ENCODE assay signal across 19 cellular contexts in genomic region chr11:72349616-72350218, GRCh38.
A peak's percentile ranks its signal among the peaks of the same experiment; 100 is the strongest.
DNase-seq lines count a peak whose midpoint lies in the region; ATAC-seq lines count a peak whose summit lies in the region.
"Had no signal": no experiment of that assay in that cellular context is flagged by ENCODE, and none has a peak within 500 bp of the region (broad histone marks: within the 10 kb centered on the region; RNA-seq: fewer than 3 reads in every experiment).

No MANE protein-coding gene starts in this region.

- no peaks in the 10 kb centered on the region for H3K4me1 Mint-ChIP-seq in activated CD4-positive, alpha-beta T cell treated with anti-CD3 and anti-CD28 coated beads, Interleukin-2, amount 10 ng/mL, durations not matched to agents 24 days and 14 days

- H3K27me3 Mint-ChIP-seq in activated CD4-positive, alpha-beta T cell treated with anti-CD3 and anti-CD28 coated beads, Interleukin-2, amount 10 ng/mL, durations not matched to agents 24 days and 14 days: no peaks in the 10 kb centered on the region

- no peak overlapping the region for H3K4me3 Mint-ChIP-seq in activated CD4-positive, alpha-beta T cell treated with anti-CD3 and anti-CD28 coated beads, Interleukin-2, amount 10 ng/mL, durations not matched to agents 24 days and 14 days
- H3K4me3 Mint-ChIP-seq: nephron progenitor cell had no signal

- no peaks in the 10 kb centered on the region for H3K9me3 Mint-ChIP-seq in activated CD4-positive, alpha-beta T cell treated with anti-CD3 and anti-CD28 coated beads, Interleukin-2, amount 10 ng/mL, durations not matched to agents 24 days and 14 days
- H3K9me3 Mint-ChIP-seq: nephron progenitor cell had no signal

- ATAC-seq in HG02870 (IDR thresholded peaks at IDR 0.05; ENCODE audit: unreplicated experiment): no peak

- intact Hi-C loops in activated CD4-positive, alpha-beta T cell treated with anti-CD3 and anti-CD28 coated beads, Interleukin-2, amount 10 ng/mL, durations not matched to agents 24 days and 14 days (cut with micrococcal nuclease): no loop called here

- no peaks in the 10 kb centered on the region for H3K36me3 Mint-ChIP-seq in activated CD4-positive, alpha-beta T cell treated with anti-CD3 and anti-CD28 coated beads, Interleukin-2, amount 10 ng/mL, durations not matched to agents 24 days and 14 days (ENCODE audit: low read depth)

- no peak overlapping the region for H3K27ac Mint-ChIP-seq in activated CD4-positive, alpha-beta T cell treated with anti-CD3 and anti-CD28 coated beads, Interleukin-2, amount 10 ng/mL, durations not matched to agents 24 days and 14 days
- H3K27ac Mint-ChIP-seq: nephron progenitor cell had no signal

- DNase-seq in AG20443 (ENCODE audit: low spot score) (peak; percentile 47), NOMO-1 treated with DMSO at 0.1 percent for 48 hours (lab: John Stamatoyannopoulos, UW; ENCODE audit: unreplicated experiment) (peak; percentile 38), cerebellum (ENCODE audit: low spot score) (peak; percentile 39), mucosa of gallbladder (ENCODE audit: low spot score) (peak; percentile 10), NCI-H1105 treated with DMSO at 0.1 percent for 48 hours (lab: John Stamatoyannopoulos, UW) (no peak)
- DNase-seq in stimulated activated CD4-positive, alpha-beta T cell treated with anti-CD3 and anti-CD28 coated beads, Interleukin-2, amount 100 ng/mL, for 24 hours: no peak
- no peak for DNase-seq in activated CD4-positive, alpha-beta T cell treated with anti-CD3 and anti-CD28 coated beads, Interleukin-2, amount 10 ng/mL, durations not matched to agents 24 days and 14 days
- DNase-seq: activated CD4-positive, alpha-beta T cell treated with anti-CD3 and anti-CD28 coated beads for 48 hours; activated T-cell treated with anti-CD3 and anti-CD28 coated beads, Interleukin-2, amount 50 U/mL, for 48 hours; COR-L47; hippocampal formation; lower lobe of right lung; NCI-H1092 treated with DMSO at 0.1 percent for 48 hours; NCI-H2227 treated with DMSO at 0.1 percent for 48 hours; nephron progenitor cell; right lobe of liver; stimulated activated naive CD4-positive, alpha-beta T cell; T-helper 1 cell had no signal

Comparison
In these comparisons a context has a peak if more than half of its experiments do, and no peak if none do; other contexts are left out.
1. DNase-seq: peak in AG20443 (single experiment), NOMO-1 treated with DMSO at 0.1 percent for 48 hours (single experiment), cerebellum (single experiment) and mucosa of gallbladder (single experiment); none in NCI-H1105 treated with DMSO at 0.1 percent for 48 hours (single experiment), stimulated activated CD4-positive, alpha-beta T cell treated with anti-CD3 and anti-CD28 coated beads, Interleukin-2, amount 100 ng/mL, for 24 hours (0 of 2) and activated CD4-positive, alpha-beta T cell treated with anti-CD3 and anti-CD28 coated beads, Interleukin-2, amount 10 ng/mL, durations not matched to agents 24 days and 14 days (single experiment).